Comparison of ENCODE assay signal across 24 cellular contexts in the genomic region with DNA sequence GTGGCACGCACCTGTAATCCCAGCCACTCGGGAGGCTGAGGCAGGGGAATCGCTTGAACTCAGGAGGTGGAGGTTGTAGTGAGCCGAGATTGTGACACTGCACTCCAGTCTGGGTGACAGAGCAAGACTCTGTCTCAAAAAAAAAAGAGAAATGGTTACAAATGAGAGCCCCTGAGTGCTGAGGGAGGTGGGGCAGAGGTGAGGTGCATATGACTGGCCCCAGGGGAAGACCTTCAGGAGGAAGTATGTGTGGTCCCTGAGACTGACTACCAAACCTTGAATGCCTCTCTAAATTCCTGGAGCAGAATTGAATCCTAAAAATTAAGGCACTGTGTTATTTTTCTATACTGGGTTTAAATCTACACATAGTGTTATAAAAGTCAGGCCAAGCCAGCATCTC. TPM values are rescaled to one million over a fixed set of nuclear protein-coding genes. Genes with fewer than 3 reads are reported as not detected.
"Had no signal": no experiment of that assay in that cellular context is flagged by ENCODE, and none has a peak within 500 bp of the region (broad histone marks: within the 10 kb centered on the region; RNA-seq: fewer than 3 reads in every experiment).

No MANE protein-coding gene starts in this region.

RNA-seq across cellular contexts. Expression of a gene that starts 11.9 kb away (rescaled TPM):
- total RNA-seq: left colon; mammary epithelial cell; naive thymus-derived CD4-positive, alpha-beta T cell; natural killer cell treated with Interleukin-12 subunit alpha and Interleukin-12 subunit beta and Interleukin-15 and Interleukin-18, amount 100 ng/mL, for 72 hours; pulmonary artery endothelial cell; renal cortical epithelial cell; right lobe of liver; smooth muscle cell had no signal
- polyA plus RNA-seq: immature natural killer cell; mammary epithelial cell; naive thymus-derived CD4-positive, alpha-beta T cell had no signal

RNA-seq across cellular contexts. Expression of a gene that starts 27.8 kb away (rescaled TPM):
- total RNA-seq: left lung, lower lobe of right lung, mammary epithelial cell, mesothelial cell of epicardium, omental fat pad, progenitor cell of endocrine pancreas, pulmonary artery endothelial cell, renal cortical epithelial cell, right atrium auricular region, skeletal muscle tissue, smooth muscle cell, subcutaneous adipose tissue, suprapubic skin, thoracic aorta, ureter, uterus had no signal
- polyA plus RNA-seq: mammary epithelial cell, neural cell, smooth muscle cell had no signal

RNA-seq across cellular contexts. Expression of a gene that starts 34.6 kb away (rescaled TPM):
- total RNA-seq: left colon; liver; lower lobe of right lung; mammary epithelial cell; mononuclear cell; naive thymus-derived CD4-positive, alpha-beta T cell; omental fat pad; progenitor cell of endocrine pancreas; pulmonary artery endothelial cell; right atrium auricular region; right lobe of liver; smooth muscle cell; subcutaneous adipose tissue had no signal
- polyA plus RNA-seq: mammary epithelial cell; naive thymus-derived CD4-positive, alpha-beta T cell; neural cell had no signal
